1 cellular context compared by ENCODE assay signal in the genomic region with DNA sequence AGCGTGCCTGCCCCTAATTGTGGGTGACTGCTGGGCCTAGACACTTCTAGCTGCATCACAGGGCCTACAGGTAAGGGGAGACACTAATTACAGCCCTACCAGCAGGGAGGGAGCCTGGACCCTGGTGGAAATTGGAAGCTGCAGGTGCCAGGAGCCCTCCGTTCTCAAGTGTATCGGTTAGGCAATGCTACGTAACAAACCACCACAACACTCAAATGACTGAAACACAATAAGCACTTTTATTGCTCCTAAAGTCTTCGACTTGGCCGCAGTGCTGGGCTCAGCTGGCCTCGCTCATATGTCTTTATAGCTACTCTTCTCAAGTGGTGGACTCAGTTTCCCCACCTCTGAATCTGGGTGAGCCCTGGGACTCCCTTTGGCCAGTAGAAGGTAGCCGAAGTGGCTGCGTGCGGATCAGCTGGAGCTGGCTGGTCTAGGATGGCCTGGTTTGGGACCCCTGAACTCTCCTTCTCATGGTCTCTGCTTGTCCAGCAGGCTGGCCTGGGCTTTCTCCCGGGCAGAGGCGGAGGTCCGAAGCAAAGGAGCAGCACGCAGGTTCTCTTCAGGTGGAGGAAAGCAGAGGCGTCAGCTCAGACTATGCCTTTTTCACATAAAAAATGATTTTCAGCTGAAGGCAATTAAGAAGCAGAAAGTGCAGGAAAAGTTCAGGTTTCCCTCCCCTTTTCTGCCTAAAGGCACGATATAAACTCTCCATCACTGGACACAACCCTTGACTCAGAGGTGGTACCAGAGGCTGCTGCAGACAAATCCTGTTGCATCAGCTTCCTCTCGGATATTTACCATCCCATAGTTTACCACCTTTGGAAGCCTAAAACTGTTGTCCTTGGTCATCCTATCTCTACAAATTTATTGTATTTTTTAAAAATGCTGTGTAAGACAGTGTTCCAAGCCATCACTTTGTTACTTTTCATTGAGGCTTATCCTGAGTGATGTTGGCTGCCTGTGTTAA.
TF ChIP-seq lines count a peak whose summit lies in the region.

No MANE protein-coding gene starts in this region.

TF ChIP-seq in GM23338, 12 proteins besides CTCF, POLR2A, EP300 and RAD21:
- no peak for TF ChIP-seq REST (IDR thresholded peaks at IDR 0.05; ENCODE audit: unreplicated experiment)
- TF ChIP-seq ZNF114 (CRISPR knock-in tag; IDR thresholded peaks at IDR 0.05): no peak
- TF ChIP-seq NANOG (IDR thresholded peaks at IDR 0.05; ENCODE audit: borderline replicate concordance): no peak
- no peak for TF ChIP-seq JUNB (IDR thresholded peaks at IDR 0.05; ENCODE audit: unreplicated experiment)
- TF ChIP-seq POLR2AphosphoS5 (IDR thresholded peaks at IDR 0.05; ENCODE audit: low read depth): no peak
- TF ChIP-seq ZNF331 (CRISPR knock-in tag; IDR thresholded peaks at IDR 0.05; ENCODE audit: low read depth): no peak
- no peak for TF ChIP-seq ETS1 (IDR thresholded peaks at IDR 0.05)
- no peak for TF ChIP-seq CREB1 (CRISPR knock-in tag; IDR thresholded peaks at IDR 0.05; ENCODE audit: low read depth)
- no peak for TF ChIP-seq ZNF462 (CRISPR knock-in tag; IDR thresholded peaks at IDR 0.05)
- TF ChIP-seq STAT1 (IDR thresholded peaks at IDR 0.05; ENCODE audit: unreplicated experiment): no peak
- TF ChIP-seq EZH2 (IDR thresholded peaks at IDR 0.05; ENCODE audit: low read depth, unreplicated experiment): no peak
- TF ChIP-seq EZH2phosphoT487 (IDR thresholded peaks at IDR 0.05; ENCODE audit: unreplicated experiment): no peak
